15 cellular contexts compared by ENCODE assay signal in genomic region chr16:11034481-11034931, GRCh38.
A peak's percentile ranks its signal among the peaks of the same experiment; 100 is the strongest.
DNase-seq lines count a peak whose midpoint lies in the region; ATAC-seq and TF ChIP-seq lines count a peak whose summit lies in the region.
"Had no signal": no experiment of that assay in that cellular context is flagged by ENCODE, and none has a peak within 500 bp of the region (broad histone marks: within the 10 kb centered on the region; RNA-seq: fewer than 3 reads in every experiment).

No MANE protein-coding gene starts in this region.

- peak overlapping the region; percentile 10 for H3K27ac Mint-ChIP-seq in stimulated activated effector memory CD8-positive, alpha-beta T cell treated with anti-CD3 and anti-CD28 coated beads, Interleukin-12 subunit alpha, Interleukin-12 subunit beta, amount 100 ng/mL, for 72 hours
- H3K27ac Mint-ChIP-seq: activated CD4-positive, alpha-beta memory T cell treated with anti-CD3 and anti-CD28 coated beads, Interleukin-2, amount 10 ng/mL, durations not matched to agents 7 days and 5 days had no signal

- H3K9me3 ChIP-seq in adipocyte (ENCODE audit: control insufficient read depth, low read length) (no peaks in the 10 kb centered on the region), right atrium auricular region (no peaks in the 10 kb centered on the region)
- H3K9me3 ChIP-seq: transverse colon had no signal

- ATAC-seq in stimulated activated effector memory CD8-positive, alpha-beta T cell treated with anti-CD3 and anti-CD28 coated beads, Interleukin-12 subunit alpha, Interleukin-12 subunit beta, amount 100 ng/mL, for 72 hours, result no peak
- ATAC-seq in HG02588 (IDR thresholded peaks at IDR 0.05; ENCODE audit: unreplicated experiment) (no peak), GM19351 (IDR thresholded peaks at IDR 0.05; ENCODE audit: unreplicated experiment) (no peak)
- no peak for ATAC-seq in activated CD4-positive, CD25-positive, alpha-beta regulatory T cell treated with anti-CD3 and anti-CD28 coated beads, Interleukin-2, amount 50 U/mL, for 24 hours

- peak overlapping the region; percentile 19; the same call in 1 of the 2 replicates for H3K4me2 ChIP-seq in KMS-11

- H3K4me1 ChIP-seq in KMS-11 (ENCODE audit: low read depth, poor library complexity, severe bottlenecking) (peaks cover 11% of the 10 kb centered on the region), adipocyte (ENCODE audit: control insufficient read depth, insufficient read depth, low read length) (peaks cover 32% of the 10 kb centered on the region), right atrium auricular region (peaks cover 0 to 28% of the 10 kb centered on the region in 2 donors)

- H3K9ac ChIP-seq in KMS-11 (no peak overlapping the region), adipocyte (ENCODE audit: low read length) (peak overlapping the region; percentile 19)

- H3K4me3 ChIP-seq in KMS-11 (IDR thresholded peaks at IDR 0.05; ENCODE audit: insufficient read depth, low read depth, low read length) (no peak overlapping the region), adipocyte (ENCODE audit: low read length) (peak overlapping the region; percentile 44), right atrium auricular region (no peak overlapping the region)
- H3K4me3 ChIP-seq: transverse colon had no signal

- DNase-seq in adipocyte (ENCODE audit: low read depth) (no peak), right atrium auricular region (ENCODE audit: low spot score) (no peak), HT-29 (ENCODE audit: low spot score) (no peak)
- no peak for DNase-seq in stimulated activated effector memory CD8-positive, alpha-beta T cell treated with anti-CD3 and anti-CD28 coated beads, Interleukin-12 subunit alpha, Interleukin-12 subunit beta, amount 100 ng/mL, for 72 hours (ENCODE audit: low spot score in 2 of 2)
- DNase-seq: activated CD4-positive, alpha-beta memory T cell treated with anti-CD3 and anti-CD28 coated beads, Interleukin-2, amount 10 ng/mL, durations not matched to agents 7 days and 5 days; activated naive CD4-positive, alpha-beta T cell; DND-41; NCI-H2029; NCI-H69; T1000; transverse colon had no signal

- H3K9me3 Mint-ChIP-seq in stimulated activated effector memory CD8-positive, alpha-beta T cell treated with anti-CD3 and anti-CD28 coated beads, Interleukin-12 subunit alpha, Interleukin-12 subunit beta, amount 100 ng/mL, for 72 hours, result no peaks in the 10 kb centered on the region

- H3K4me1 Mint-ChIP-seq in stimulated activated effector memory CD8-positive, alpha-beta T cell treated with anti-CD3 and anti-CD28 coated beads, Interleukin-12 subunit alpha, Interleukin-12 subunit beta, amount 100 ng/mL, for 72 hours, result peaks cover 23% of the 10 kb centered on the region

- H3K27me3 ChIP-seq in KMS-11 (ENCODE audit: insufficient read depth, low read depth) (no peaks in the 10 kb centered on the region), adipocyte (replicated peaks; ENCODE audit: control insufficient read depth, insufficient read depth, low read length) (no peaks in the 10 kb centered on the region), right atrium auricular region (no peaks in the 10 kb centered on the region)
- H3K27me3 ChIP-seq: transverse colon had no signal

- H3K79me2 ChIP-seq in KMS-11 (ENCODE audit: insufficient read depth, low read depth), result no peaks in the 10 kb centered on the region

- H3K36me3 ChIP-seq in KMS-11 (ENCODE audit: insufficient read depth) (no peaks in the 10 kb centered on the region), adipocyte (ENCODE audit: control insufficient read depth, insufficient read depth, low read length, severe bottlenecking) (peaks cover 14% of the 10 kb centered on the region), right atrium auricular region (peaks cover 12% of the 10 kb centered on the region)

- no peak for TF ChIP-seq CTCF in KMS-11 (conservative IDR thresholded peaks at IDR 0.05; ENCODE audit: low read depth, low read length)
- TF ChIP-seq CTCF in right atrium auricular region (IDR thresholded peaks at IDR 0.05), result no peak

- no peak overlapping the region for H3K27ac ChIP-seq in KMS-11
- H3K27ac ChIP-seq in right atrium auricular region, result peak overlapping the region; percentile 9 to 61

- H2AFZ ChIP-seq in KMS-11 (ENCODE audit: low read depth), result no peak overlapping the region

- H3K36me3 Mint-ChIP-seq in stimulated activated effector memory CD8-positive, alpha-beta T cell treated with anti-CD3 and anti-CD28 coated beads, Interleukin-12 subunit alpha, Interleukin-12 subunit beta, amount 100 ng/mL, for 72 hours, result peaks cover 43% of the 10 kb centered on the region

- H3K4me3 Mint-ChIP-seq in stimulated activated effector memory CD8-positive, alpha-beta T cell treated with anti-CD3 and anti-CD28 coated beads, Interleukin-12 subunit alpha, Interleukin-12 subunit beta, amount 100 ng/mL, for 72 hours, result no peak overlapping the region
- H3K4me3 Mint-ChIP-seq: activated CD4-positive, alpha-beta memory T cell treated with anti-CD3 and anti-CD28 coated beads, Interleukin-2, amount 10 ng/mL, durations not matched to agents 7 days and 5 days had no signal

- no peaks in the 10 kb centered on the region for H4K20me1 ChIP-seq in KMS-11 (ENCODE audit: insufficient read depth)
